In the genomic region with DNA sequence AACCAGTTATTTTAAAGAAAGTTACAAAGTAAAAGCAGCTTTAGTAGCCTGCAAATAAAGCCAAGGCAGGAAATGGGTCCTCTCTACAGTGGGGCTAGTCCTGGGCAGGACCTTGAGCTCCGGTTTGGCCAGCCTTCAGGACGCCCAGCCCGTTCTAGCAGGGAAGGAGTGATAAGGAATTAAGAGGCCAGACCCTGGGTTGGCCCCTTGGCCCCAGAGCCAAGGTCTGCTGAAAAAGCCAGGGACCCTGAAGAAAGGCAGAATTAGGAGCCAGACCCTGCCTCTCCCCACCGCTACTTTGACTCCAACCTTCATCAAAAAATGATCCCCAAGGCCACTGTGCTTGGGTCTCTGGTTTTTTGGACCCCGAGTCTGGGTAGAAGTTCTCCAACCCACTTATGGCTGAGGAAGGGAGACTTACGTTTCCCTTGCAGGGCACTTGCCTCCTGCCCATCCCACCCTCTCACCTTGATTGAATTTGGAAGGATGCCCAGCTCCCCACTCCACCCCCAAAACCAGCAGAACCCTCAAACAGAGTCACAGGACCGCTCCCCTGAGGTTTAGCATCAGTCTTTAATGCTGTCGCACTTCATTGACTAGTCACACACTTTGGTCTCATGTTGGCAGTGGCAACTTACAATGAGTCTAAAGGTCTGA, we compare ENCODE assay signal across 1 cellular context.
TF ChIP-seq lines count a peak whose summit lies in the region.

No MANE protein-coding gene starts in this region.

TF ChIP-seq in HepG2, 621 proteins besides CTCF, POLR2A, EP300 and RAD21 (continues in another document):
- TF ChIP-seq, protein P1, sequence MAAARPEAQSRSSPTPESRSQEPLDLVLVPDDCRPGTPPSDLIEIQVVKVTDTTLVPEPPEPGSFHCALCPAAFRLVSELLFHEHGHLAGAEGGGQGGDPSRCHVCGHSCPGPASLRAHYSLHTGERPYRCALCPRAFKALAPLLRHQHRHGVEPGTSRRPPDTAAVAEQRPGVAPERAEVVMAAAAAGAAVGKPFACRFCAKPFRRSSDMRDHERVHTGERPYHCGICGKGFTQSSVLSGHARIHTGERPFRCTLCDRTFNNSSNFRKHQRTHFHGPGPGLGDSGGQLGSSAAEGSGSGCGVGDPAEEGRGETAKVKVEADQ (CRISPR knock-in tag; IDR thresholded peaks at IDR 0.05; ENCODE audit: borderline replicate concordance), result no peak
- TF ChIP-seq, protein P2, sequence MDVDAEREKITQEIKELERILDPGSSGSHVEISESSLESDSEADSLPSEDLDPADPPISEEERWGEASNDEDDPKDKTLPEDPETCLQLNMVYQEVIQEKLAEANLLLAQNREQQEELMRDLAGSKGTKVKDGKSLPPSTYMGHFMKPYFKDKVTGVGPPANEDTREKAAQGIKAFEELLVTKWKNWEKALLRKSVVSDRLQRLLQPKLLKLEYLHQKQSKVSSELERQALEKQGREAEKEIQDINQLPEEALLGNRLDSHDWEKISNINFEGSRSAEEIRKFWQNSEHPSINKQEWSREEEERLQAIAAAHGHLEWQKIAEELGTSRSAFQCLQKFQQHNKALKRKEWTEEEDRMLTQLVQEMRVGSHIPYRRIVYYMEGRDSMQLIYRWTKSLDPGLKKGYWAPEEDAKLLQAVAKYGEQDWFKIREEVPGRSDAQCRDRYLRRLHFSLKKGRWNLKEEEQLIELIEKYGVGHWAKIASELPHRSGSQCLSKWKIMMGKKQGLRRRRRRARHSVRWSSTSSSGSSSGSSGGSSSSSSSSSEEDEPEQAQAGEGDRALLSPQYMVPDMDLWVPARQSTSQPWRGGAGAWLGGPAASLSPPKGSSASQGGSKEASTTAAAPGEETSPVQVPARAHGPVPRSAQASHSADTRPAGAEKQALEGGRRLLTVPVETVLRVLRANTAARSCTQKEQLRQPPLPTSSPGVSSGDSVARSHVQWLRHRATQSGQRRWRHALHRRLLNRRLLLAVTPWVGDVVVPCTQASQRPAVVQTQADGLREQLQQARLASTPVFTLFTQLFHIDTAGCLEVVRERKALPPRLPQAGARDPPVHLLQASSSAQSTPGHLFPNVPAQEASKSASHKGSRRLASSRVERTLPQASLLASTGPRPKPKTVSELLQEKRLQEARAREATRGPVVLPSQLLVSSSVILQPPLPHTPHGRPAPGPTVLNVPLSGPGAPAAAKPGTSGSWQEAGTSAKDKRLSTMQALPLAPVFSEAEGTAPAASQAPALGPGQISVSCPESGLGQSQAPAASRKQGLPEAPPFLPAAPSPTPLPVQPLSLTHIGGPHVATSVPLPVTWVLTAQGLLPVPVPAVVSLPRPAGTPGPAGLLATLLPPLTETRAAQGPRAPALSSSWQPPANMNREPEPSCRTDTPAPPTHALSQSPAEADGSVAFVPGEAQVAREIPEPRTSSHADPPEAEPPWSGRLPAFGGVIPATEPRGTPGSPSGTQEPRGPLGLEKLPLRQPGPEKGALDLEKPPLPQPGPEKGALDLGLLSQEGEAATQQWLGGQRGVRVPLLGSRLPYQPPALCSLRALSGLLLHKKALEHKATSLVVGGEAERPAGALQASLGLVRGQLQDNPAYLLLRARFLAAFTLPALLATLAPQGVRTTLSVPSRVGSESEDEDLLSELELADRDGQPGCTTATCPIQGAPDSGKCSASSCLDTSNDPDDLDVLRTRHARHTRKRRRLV (CRISPR knock-in tag; IDR thresholded peaks at IDR 0.05), result no peak
- TF ChIP-seq NR2F1 (CRISPR knock-in tag; IDR thresholded peaks at IDR 0.05) (no peak), HOXA9 (CRISPR knock-in tag; IDR thresholded peaks at IDR 0.05; ENCODE audit: borderline replicate concordance) (no peak), ZNF703 (CRISPR knock-in tag; IDR thresholded peaks at IDR 0.05; ENCODE audit: borderline replicate concordance) (no peak), MYC (CRISPR knock-in tag; IDR thresholded peaks at IDR 0.05; ENCODE audit: borderline replicate concordance) (no peak), POLR2AphosphoS5 (IDR thresholded peaks at IDR 0.05; ENCODE audit: low read depth, low read length) (peak; percentile 55), TGIF2 (CRISPR knock-in tag; IDR thresholded peaks at IDR 0.05) (no peak), LCORL (IDR thresholded peaks at IDR 0.05) (no peak), LCORL (CRISPR knock-in tag; IDR thresholded peaks at IDR 0.05) (no peak), ZNF460 (CRISPR knock-in tag; IDR thresholded peaks at IDR 0.05; ENCODE audit: borderline replicate concordance) (no peak), TOE1 (CRISPR knock-in tag; IDR thresholded peaks at IDR 0.05) (no peak), AGO1 (IDR thresholded peaks at IDR 0.05; ENCODE audit: low read depth, low read length, poor library complexity, severe bottlenecking) (peak; percentile 88), ZNF296 (CRISPR knock-in tag; conservative IDR thresholded peaks at IDR 0.05) (no peak), GATAD2A (CRISPR knock-in tag; IDR thresholded peaks at IDR 0.05) (no peak), TOPORS (CRISPR knock-in tag; IDR thresholded peaks at IDR 0.05) (no peak), ZNF326 (CRISPR knock-in tag; IDR thresholded peaks at IDR 0.05; ENCODE audit: borderline replicate concordance) (no peak), SIX4 (CRISPR knock-in tag; IDR thresholded peaks at IDR 0.05) (no peak), FOXA1 (IDR thresholded peaks at IDR 0.05) (no peak), FOXA1 (CRISPR knock-in tag; IDR thresholded peaks at IDR 0.05) (no peak), KDM5A (IDR thresholded peaks at IDR 0.05; ENCODE audit: borderline replicate concordance, low read length) (no peak), CENPX (CRISPR knock-in tag; IDR thresholded peaks at IDR 0.05) (no peak), ARNT2 (CRISPR knock-in tag; IDR thresholded peaks at IDR 0.05; ENCODE audit: low read depth) (0 out of 2 replicates have a peak, but pooled peaks have one; percentile 31), AGO2 (optimal IDR thresholded peaks at IDR 0.05; ENCODE audit: low read depth, low read length) (peak; percentile 57), SMARCC2 (IDR thresholded peaks at IDR 0.05) (no peak), FOXC1 (CRISPR knock-in tag; IDR thresholded peaks at IDR 0.05; ENCODE audit: borderline replicate concordance) (no peak)
- TF ChIP-seq, protein P3, sequence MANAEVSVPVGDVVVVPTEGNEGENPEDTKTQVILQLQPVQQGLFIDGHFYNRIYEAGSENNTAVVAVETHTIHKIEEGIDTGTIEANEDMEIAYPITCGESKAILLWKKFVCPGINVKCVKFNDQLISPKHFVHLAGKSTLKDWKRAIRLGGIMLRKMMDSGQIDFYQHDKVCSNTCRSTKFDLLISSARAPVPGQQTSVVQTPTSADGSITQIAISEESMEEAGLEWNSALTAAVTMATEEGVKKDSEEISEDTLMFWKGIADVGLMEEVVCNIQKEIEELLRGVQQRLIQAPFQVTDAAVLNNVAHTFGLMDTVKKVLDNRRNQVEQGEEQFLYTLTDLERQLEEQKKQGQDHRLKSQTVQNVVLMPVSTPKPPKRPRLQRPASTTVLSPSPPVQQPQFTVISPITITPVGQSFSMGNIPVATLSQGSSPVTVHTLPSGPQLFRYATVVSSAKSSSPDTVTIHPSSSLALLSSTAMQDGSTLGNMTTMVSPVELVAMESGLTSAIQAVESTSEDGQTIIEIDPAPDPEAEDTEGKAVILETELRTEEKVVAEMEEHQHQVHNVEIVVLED (CRISPR knock-in tag; IDR thresholded peaks at IDR 0.05; ENCODE audit: borderline replicate concordance), result no peak
- TF ChIP-seq, protein P4, sequence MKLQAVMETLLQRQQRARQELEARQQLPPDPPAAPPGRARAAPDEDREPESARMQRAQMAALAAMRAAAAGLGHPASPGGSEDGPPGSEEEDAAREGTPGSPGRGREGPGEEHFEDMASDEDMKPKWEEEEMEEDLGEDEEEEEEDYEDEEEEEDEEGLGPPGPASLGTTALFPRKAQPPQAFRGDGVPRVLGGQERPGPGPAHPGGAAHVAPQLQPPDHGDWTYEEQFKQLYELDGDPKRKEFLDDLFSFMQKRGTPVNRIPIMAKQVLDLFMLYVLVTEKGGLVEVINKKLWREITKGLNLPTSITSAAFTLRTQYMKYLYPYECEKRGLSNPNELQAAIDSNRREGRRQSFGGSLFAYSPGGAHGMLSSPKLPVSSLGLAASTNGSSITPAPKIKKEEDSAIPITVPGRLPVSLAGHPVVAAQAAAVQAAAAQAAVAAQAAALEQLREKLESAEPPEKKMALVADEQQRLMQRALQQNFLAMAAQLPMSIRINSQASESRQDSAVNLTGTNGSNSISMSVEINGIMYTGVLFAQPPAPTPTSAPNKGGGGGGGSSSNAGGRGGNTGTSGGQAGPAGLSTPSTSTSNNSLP (IDR thresholded peaks at IDR 0.05; ENCODE audit: low read depth, low read length), result no peak
- TF ChIP-seq, protein P5, sequence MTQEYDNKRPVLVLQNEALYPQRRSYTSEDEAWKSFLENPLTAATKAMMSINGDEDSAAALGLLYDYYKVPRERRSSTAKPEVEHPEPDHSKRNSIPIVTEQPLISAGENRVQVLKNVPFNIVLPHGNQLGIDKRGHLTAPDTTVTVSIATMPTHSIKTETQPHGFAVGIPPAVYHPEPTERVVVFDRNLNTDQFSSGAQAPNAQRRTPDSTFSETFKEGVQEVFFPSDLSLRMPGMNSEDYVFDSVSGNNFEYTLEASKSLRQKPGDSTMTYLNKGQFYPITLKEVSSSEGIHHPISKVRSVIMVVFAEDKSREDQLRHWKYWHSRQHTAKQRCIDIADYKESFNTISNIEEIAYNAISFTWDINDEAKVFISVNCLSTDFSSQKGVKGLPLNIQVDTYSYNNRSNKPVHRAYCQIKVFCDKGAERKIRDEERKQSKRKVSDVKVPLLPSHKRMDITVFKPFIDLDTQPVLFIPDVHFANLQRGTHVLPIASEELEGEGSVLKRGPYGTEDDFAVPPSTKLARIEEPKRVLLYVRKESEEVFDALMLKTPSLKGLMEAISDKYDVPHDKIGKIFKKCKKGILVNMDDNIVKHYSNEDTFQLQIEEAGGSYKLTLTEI (CRISPR knock-in tag; conservative IDR thresholded peaks at IDR 0.05), result no peak
- TF ChIP-seq, protein P6, sequence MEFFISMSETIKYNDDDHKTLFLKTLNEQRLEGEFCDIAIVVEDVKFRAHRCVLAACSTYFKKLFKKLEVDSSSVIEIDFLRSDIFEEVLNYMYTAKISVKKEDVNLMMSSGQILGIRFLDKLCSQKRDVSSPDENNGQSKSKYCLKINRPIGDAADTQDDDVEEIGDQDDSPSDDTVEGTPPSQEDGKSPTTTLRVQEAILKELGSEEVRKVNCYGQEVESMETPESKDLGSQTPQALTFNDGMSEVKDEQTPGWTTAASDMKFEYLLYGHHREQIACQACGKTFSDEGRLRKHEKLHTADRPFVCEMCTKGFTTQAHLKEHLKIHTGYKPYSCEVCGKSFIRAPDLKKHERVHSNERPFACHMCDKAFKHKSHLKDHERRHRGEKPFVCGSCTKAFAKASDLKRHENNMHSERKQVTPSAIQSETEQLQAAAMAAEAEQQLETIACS (CRISPR knock-in tag; IDR thresholded peaks at IDR 0.05), result no peak
- TF ChIP-seq, protein P7, sequence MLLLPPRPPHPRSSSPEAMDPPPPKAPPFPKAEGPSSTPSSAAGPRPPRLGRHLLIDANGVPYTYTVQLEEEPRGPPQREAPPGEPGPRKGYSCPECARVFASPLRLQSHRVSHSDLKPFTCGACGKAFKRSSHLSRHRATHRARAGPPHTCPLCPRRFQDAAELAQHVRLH (CRISPR knock-in tag; IDR thresholded peaks at IDR 0.05; ENCODE audit: borderline replicate concordance, low read depth), result no peak
- TF ChIP-seq, protein P8, sequence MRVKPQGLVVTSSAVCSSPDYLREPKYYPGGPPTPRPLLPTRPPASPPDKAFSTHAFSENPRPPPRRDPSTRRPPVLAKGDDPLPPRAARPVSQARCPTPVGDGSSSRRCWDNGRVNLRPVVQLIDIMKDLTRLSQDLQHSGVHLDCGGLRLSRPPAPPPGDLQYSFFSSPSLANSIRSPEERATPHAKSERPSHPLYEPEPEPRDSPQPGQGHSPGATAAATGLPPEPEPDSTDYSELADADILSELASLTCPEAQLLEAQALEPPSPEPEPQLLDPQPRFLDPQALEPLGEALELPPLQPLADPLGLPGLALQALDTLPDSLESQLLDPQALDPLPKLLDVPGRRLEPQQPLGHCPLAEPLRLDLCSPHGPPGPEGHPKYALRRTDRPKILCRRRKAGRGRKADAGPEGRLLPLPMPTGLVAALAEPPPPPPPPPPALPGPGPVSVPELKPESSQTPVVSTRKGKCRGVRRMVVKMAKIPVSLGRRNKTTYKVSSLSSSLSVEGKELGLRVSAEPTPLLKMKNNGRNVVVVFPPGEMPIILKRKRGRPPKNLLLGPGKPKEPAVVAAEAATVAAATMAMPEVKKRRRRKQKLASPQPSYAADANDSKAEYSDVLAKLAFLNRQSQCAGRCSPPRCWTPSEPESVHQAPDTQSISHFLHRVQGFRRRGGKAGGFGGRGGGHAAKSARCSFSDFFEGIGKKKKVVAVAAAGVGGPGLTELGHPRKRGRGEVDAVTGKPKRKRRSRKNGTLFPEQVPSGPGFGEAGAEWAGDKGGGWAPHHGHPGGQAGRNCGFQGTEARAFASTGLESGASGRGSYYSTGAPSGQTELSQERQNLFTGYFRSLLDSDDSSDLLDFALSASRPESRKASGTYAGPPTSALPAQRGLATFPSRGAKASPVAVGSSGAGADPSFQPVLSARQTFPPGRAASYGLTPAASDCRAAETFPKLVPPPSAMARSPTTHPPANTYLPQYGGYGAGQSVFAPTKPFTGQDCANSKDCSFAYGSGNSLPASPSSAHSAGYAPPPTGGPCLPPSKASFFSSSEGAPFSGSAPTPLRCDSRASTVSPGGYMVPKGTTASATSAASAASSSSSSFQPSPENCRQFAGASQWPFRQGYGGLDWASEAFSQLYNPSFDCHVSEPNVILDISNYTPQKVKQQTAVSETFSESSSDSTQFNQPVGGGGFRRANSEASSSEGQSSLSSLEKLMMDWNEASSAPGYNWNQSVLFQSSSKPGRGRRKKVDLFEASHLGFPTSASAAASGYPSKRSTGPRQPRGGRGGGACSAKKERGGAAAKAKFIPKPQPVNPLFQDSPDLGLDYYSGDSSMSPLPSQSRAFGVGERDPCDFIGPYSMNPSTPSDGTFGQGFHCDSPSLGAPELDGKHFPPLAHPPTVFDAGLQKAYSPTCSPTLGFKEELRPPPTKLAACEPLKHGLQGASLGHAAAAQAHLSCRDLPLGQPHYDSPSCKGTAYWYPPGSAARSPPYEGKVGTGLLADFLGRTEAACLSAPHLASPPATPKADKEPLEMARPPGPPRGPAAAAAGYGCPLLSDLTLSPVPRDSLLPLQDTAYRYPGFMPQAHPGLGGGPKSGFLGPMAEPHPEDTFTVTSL (CRISPR knock-in tag; IDR thresholded peaks at IDR 0.05; ENCODE audit: borderline replicate concordance), result no peak
